12 cellular contexts compared by ENCODE assay signal in the genomic region with DNA sequence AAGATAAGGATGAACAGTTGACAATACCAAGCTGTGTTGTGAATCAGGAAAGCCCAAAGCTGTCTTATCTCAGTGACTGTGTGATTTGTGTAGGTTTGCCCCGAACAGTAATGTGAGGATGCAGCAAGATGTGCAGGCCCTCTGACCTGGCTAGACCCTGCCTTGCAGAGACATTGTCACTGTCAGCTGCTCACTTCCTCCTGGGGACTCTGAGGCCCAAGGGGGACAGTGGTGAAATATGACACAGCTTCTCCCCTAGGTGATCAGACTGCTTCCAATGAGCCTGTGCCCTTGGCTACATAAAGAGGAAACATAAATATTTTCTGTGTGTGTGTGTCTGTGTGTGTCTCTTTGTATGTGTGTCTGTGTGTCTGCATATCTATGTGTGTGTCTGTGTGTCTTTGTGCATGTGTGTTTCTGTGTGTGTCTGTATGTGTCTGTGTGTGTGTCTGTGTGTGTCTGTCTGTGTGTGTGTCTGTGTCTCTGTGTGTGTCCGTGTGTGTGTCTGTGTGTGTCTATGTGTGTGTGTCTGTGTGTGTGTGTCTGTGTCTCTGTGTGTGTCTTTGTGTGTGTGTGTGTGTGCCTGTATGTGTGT. TPM values are rescaled to one million over a fixed set of nuclear protein-coding genes. Genes with fewer than 3 reads are reported as not detected.
DNase-seq lines count a peak whose midpoint lies in the region; ATAC-seq, FAIRE-seq and TF ChIP-seq lines count a peak whose summit lies in the region.
"Had no signal": no experiment of that assay in that cellular context is flagged by ENCODE, and none has a peak within 500 bp of the region (broad histone marks: within the 10 kb centered on the region; RNA-seq: fewer than 3 reads in every experiment).

No MANE protein-coding gene starts in this region.

- no peak for TF ChIP-seq POLR2A in GM12892 (IDR thresholded peaks at IDR 0.05; ENCODE audit: low read depth, low read length)

- ATAC-seq in GM21447 (IDR thresholded peaks at IDR 0.05; ENCODE audit: unreplicated experiment) (peak; percentile 77), HG03378 (IDR thresholded peaks at IDR 0.05; ENCODE audit: unreplicated experiment) (peak; percentile 75), omental fat pad (ENCODE audit: low FRiP score) (no peak)

- no peak for DNase-seq in GM12892 (ENCODE audit: insufficient read length)
- DNase-seq in amniotic epithelial cell (ENCODE audit: low read depth) = peak; percentile 7
- no peak for DNase-seq in omental fat pad (ENCODE audit: low spot score)
- DNase-seq in activated effector memory CD4-positive, alpha-beta T cell treated with Interleukin-2 at 50 U/mL for 16 hours = no peak
- no peak for DNase-seq in GDM1 (lab: John Stamatoyannopoulos, UW)
- DNase-seq in epidermal melanocyte (ENCODE audit: insufficient read length, low spot score) = no peak
- DNase-seq: activated CD4-positive, alpha-beta T cell treated with anti-CD3 and anti-CD28 coated beads, Interleukin-2, amount 10 ng/mL, durations not matched to agents 24 days and 14 days; colonic mucosa; DMS153; islet precursor cell had no signal

- FAIRE-seq in GM12892 (lab: Jason Lieb, UNC) = peak; percentile 89

- no peak for TF ChIP-seq CTCF in omental fat pad (IDR thresholded peaks at IDR 0.05)

RNA-seq across cellular contexts. Expression of a gene that starts 21.7 kb away (rescaled TPM):
- polyA plus RNA-seq in GM12892 (2012; ENCODE audit: missing spikeins) = 15.9 TPM
- 10 to 100 TPM in 3 of 4 donors, 1 to 10 TPM in 1; 9.4 to 35.5 (median 16.9) TPM for total RNA-seq in omental fat pad
